8 cellular contexts compared by ENCODE assay signal in the genomic region with DNA sequence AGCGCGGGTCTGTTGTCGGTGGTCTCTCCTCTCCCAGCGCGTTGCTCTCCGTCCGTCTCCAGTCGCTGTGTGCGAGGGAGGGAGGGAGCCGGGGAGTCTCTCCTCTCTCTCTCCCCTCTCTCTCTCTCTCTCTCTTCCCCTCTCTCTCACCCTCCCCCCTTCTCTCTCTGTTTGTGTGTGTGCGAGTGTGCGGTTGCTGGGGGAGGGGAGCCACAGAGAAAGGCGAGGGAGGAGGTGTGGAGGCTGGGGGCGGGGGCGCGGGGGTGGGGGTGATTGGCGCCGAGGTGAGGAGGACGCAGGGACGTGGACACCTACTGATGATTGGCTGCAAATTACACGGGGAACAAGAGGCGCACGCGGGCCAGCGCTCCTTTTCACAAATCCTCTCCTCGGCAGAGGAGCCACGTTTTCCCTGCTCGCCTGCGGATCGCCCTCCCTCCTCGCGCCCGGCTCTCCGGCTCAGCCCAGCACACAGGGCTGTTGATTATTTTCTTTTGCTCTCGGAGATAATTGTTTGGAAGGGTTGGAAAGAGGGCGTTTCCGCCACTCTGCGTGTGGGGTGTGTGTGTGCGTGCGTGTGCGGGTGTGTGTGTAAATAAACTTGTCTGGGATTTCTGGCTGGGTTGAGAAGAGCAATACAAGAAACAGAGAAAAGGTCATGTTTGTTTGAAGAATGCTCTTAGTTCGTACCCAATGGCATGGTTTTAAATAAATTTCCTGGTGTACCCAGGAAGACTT. TPM values are rescaled to one million over a fixed set of nuclear protein-coding genes. Genes with fewer than 3 reads are reported as not detected.
DNase-seq lines count a peak whose midpoint lies in the region; ATAC-seq and TF ChIP-seq lines count a peak whose summit lies in the region.

A gene (minus strand): TSS at position 73 of the 738 bp plus-strand sequence. CDS start 3,092 bp downstream, outside the sequence.

- H3K9ac ChIP-seq in neural progenitor cell: peak within 1 kb of the TSS; percentile 69

- no peaks in the 10 kb centered on the region for H3K9me3 Mint-ChIP-seq in activated T-helper 17 cell treated with anti-CD3 and anti-CD28 coated beads, Interleukin-2, amount 50 U/mL, for 72 hours
- no peaks in the 10 kb centered on the region for H3K9me3 Mint-ChIP-seq in neural progenitor cell

- TF ChIP-seq CTCF in neural progenitor cell (IDR thresholded peaks at IDR 0.05): no peak

- H2AFZ ChIP-seq in neural progenitor cell (replicated peaks): peak within 1 kb of the TSS; percentile 64

- no peaks in the 10 kb centered on the region for H3K36me3 ChIP-seq in neural progenitor cell

- H3K4me1 ChIP-seq in neural progenitor cell: peaks cover 30% of the 10 kb centered on the region

- H3K4me2 ChIP-seq in neural progenitor cell: peak within 1 kb of the TSS; percentile 91

- H3F3A ChIP-seq in neural progenitor cell (ENCODE audit: low read depth): peaks cover 52% of the 10 kb centered on the region

- H3K79me2 ChIP-seq in neural progenitor cell (ENCODE audit: low read depth): peaks cover 45% of the 10 kb centered on the region

- H3K27me3 ChIP-seq in neural progenitor cell: no peaks in the 10 kb centered on the region

- no peaks in the 10 kb centered on the region for H3K9me3 ChIP-seq in neural progenitor cell (ENCODE audit: low read depth)

- peak within 1 kb of the TSS; percentile 88 for H3K27ac ChIP-seq in neural progenitor cell

- H3K36me3 Mint-ChIP-seq in activated T-helper 17 cell treated with anti-CD3 and anti-CD28 coated beads, Interleukin-2, amount 50 U/mL, for 72 hours (ENCODE audit: low read depth): no peaks in the 10 kb centered on the region
- H3K36me3 Mint-ChIP-seq in neural progenitor cell: no peaks in the 10 kb centered on the region

- peak within 1 kb of the TSS; percentile 68 for H3K4me3 ChIP-seq in neural progenitor cell

- peaks cover 28% of the 10 kb centered on the region for H3K4me1 Mint-ChIP-seq in activated T-helper 17 cell treated with anti-CD3 and anti-CD28 coated beads, Interleukin-2, amount 50 U/mL, for 72 hours
- peaks cover 43% of the 10 kb centered on the region for H3K4me1 Mint-ChIP-seq in neural progenitor cell

- peaks cover 31% of the 10 kb centered on the region for H3K27me3 Mint-ChIP-seq in activated T-helper 17 cell treated with anti-CD3 and anti-CD28 coated beads, Interleukin-2, amount 50 U/mL, for 72 hours
- H3K27me3 Mint-ChIP-seq in neural progenitor cell (ENCODE audit: insufficient read depth, low read depth): peaks cover 5% of the 10 kb centered on the region

- peaks cover 6% of the 10 kb centered on the region for H4K20me1 ChIP-seq in neural progenitor cell (ENCODE audit: low read depth)

- H3K4me3 Mint-ChIP-seq in activated T-helper 17 cell treated with anti-CD3 and anti-CD28 coated beads, Interleukin-2, amount 50 U/mL, for 72 hours: peak within 1 kb of the TSS; percentile 71
- H3K4me3 Mint-ChIP-seq in neural progenitor cell: peak within 1 kb of the TSS; percentile 97

- DNase-seq in NCI-H446 (lab: John Stamatoyannopoulos, UW) (peak; percentile 49 to 74), glomerular visceral epithelial cell (ENCODE audit: extremely low spot score) (peak; percentile 69), neural progenitor cell (ENCODE audit: low spot score) (peak; percentile 94), NAMALWA (ENCODE audit: low spot score) (no peak)

- ATAC-seq in GM18502 (IDR thresholded peaks at IDR 0.05; ENCODE audit: poor library complexity, unreplicated experiment) (peak; percentile 32), HG02852 (IDR thresholded peaks at IDR 0.05; ENCODE audit: unreplicated experiment) (peak; percentile 24), HG03280 (IDR thresholded peaks at IDR 0.05; ENCODE audit: unreplicated experiment) (no peak)
- peak; percentile 23 for ATAC-seq in activated T-helper 17 cell treated with anti-CD3 and anti-CD28 coated beads, Interleukin-2, amount 50 U/mL, for 72 hours (replicated peaks)

- peak within 1 kb of the TSS; percentile 2 for H3K27ac Mint-ChIP-seq in activated T-helper 17 cell treated with anti-CD3 and anti-CD28 coated beads, Interleukin-2, amount 50 U/mL, for 72 hours
- H3K27ac Mint-ChIP-seq in neural progenitor cell: peak within 1 kb of the TSS; percentile 100

RNA-seq across cellular contexts. Expression of the gene that starts here (rescaled TPM):
- not detected for total RNA-seq in activated T-helper 17 cell treated with anti-CD3 and anti-CD28 coated beads, Interleukin-2, amount 50 U/mL, for 72 hours
- 23.6 and 40.2 TPM in 2 replicates for total RNA-seq in neural progenitor cell (ENCODE audit: low replicate concordance)

Comparison
In these comparisons a context has a peak if more than half of its experiments do, and no peak if none do; other contexts are left out.
1. RNA of the gene that starts here (total RNA-seq): 23.6 to 40.2 TPM in neural progenitor cell; not detected in activated T-helper 17 cell treated with anti-CD3 and anti-CD28 coated beads, Interleukin-2, amount 50 U/mL, for 72 hours; every median in the first group is over 10 times any median in the second.
2. Peak in ATAC-seq in activated T-helper 17 cell treated with anti-CD3 and anti-CD28 coated beads, Interleukin-2, amount 50 U/mL, for 72 hours; RNA of the gene not detected or under 1 TPM.